8 cellular contexts compared by ENCODE assay signal in the genomic region with DNA sequence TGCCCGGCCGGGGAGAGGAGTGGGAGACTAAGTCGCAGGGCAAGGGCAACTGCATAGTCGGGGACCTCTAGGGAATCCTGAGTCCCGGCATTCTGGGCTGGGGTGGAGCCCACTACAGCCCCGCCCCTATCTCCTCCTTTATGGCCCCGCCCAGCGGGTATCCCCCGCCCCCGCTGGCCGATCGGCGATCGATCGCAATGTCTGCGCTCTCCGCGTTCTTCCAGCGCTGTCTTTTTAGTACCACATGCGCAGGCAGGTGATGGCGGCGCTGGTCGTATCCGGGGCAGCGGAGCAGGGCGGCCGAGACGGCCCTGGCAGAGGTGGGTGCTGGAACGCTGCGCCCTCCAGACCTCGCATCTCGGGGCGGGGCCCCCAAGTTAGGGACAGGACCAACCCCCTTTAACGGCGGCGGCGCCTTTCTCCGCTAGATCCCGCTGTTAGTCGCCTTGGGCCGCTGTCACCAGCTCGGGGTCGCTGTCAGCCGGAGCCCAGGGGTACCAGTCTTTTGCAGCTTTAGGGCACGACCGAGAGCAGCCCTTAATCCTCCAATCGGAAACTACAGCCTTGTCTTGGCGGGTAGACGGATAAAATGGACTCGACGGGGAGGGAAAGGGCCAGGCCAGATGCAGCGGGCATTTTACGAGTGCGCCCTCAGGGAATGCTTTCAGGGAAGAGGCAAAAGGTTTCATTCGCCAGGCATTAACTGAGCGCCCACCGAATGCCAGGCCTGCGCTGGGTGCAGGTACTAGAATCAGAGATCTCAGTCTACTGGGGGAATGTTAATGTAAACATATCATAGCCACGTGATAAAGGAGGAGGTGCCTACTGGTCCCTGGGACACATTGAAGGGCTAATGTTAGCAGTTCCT. TPM values are rescaled to one million over a fixed set of nuclear protein-coding genes. Genes with fewer than 3 reads are reported as not detected.
DNase-seq lines count a peak whose midpoint lies in the region; ATAC-seq and TF ChIP-seq lines count a peak whose summit lies in the region.

A gene (plus strand): TSS at position 243 of the 868 bp plus-strand sequence. CDS start 17 bp downstream, at position 260.

- peak; percentile 94 for DNase-seq in A673 (ENCODE audit: low spot score)
- peak; percentile 75 for DNase-seq in NCI-H510A treated with DMSO at 0.1 percent for 48 hours (lab: John Stamatoyannopoulos, UW)
- peak; percentile 80 to 82 for DNase-seq in activated CD4-positive, alpha-beta T cell treated with anti-CD3 and anti-CD28 coated beads for 24 hours (ENCODE audit: low read depth in 2 of 2)
- peak; percentile 96 for DNase-seq in choroid plexus epithelial cell (ENCODE audit: low read depth)
- peak; percentile 89 for DNase-seq in kidney tubule cell (ENCODE audit: low spot score)
- peak; percentile 75 to 85 (median 78) for DNase-seq in stimulated activated CD4-positive, alpha-beta T cell treated with anti-CD3 and anti-CD28 coated beads, Interleukin-1b, Interleukin-23, amount 100 ng/mL, for 24 hours (ENCODE audit: low read depth in 4 of 4, low spot score in 1 of 4)

- peaks cover 48% of the 10 kb centered on the region for H3K4me1 ChIP-seq in A673 (ENCODE audit: insufficient read depth, low read length, poor library complexity, severe bottlenecking)

- ATAC-seq in GM18868 (IDR thresholded peaks at IDR 0.05; ENCODE audit: unreplicated experiment) (peak; percentile 80), HG03196 (IDR thresholded peaks at IDR 0.05; ENCODE audit: unreplicated experiment) (peak; percentile 62)

- intact Hi-C loops in A673 (cut with micrococcal nuclease; ENCODE audit: unreplicated experiment): loop anchor here (5.0 kb wide), 1 partner anchor 198 kb away; a partner anchor contains a TSS

- no peaks in the 10 kb centered on the region for H3K27me3 ChIP-seq in A673 (replicated peaks; ENCODE audit: insufficient read depth, low read depth, low read length, poor library complexity)

- CTCF ChIA-PET in A673 (lab: Charles Lee): no interaction called here

- POLR2A ChIA-PET in A673 (lab: Charles Lee; ENCODE audit: low non-redundant PET): no interaction called here

- TF ChIP-seq CTCF in A673 (conservative IDR thresholded peaks at IDR 0.05; ENCODE audit: low read depth, low read length) (no peak), choroid plexus epithelial cell (conservative IDR thresholded peaks at IDR 0.05; ENCODE audit: low read depth, low read length) (no peak)

- no peaks in the 10 kb centered on the region for H3K9me3 ChIP-seq in A673 (ENCODE audit: low read depth, low read length, poor library complexity, severe bottlenecking)

- BruUV-seq in A673 (replicated peaks; lab: Mats Ljungman, UMichigan): no TSS peak

- no peaks in the 10 kb centered on the region for H3K36me3 ChIP-seq in A673 (ENCODE audit: insufficient read depth, low read length, poor library complexity, severe bottlenecking)

- peak within 1 kb of the TSS; percentile 98 for H3K4me3 ChIP-seq in A673 (ENCODE audit: low read depth, low read length, poor library complexity, severe bottlenecking)
- peak within 1 kb of the TSS; percentile 100 for H3K4me3 ChIP-seq in choroid plexus epithelial cell (ENCODE audit: low read depth, low read length)

- H3K27ac ChIP-seq in A673 (ENCODE audit: low read depth, low read length, poor library complexity, severe bottlenecking): peak within 1 kb of the TSS; percentile 67

RNA-seq across cellular contexts. Expression of the gene that starts here (rescaled TPM):
- 51.1 and 60.8 TPM in 2 replicates for total RNA-seq in A673 (2021)

Comparison
In these comparisons a context has a peak if more than half of its experiments do, and no peak if none do; other contexts are left out.
1. Peak in every context shown above with its lines: DNase-seq, ATAC-seq, H3K4me3 ChIP-seq and H3K27ac ChIP-seq.